Comparison of ENCODE assay signal across 8 cellular contexts in the genomic region with DNA sequence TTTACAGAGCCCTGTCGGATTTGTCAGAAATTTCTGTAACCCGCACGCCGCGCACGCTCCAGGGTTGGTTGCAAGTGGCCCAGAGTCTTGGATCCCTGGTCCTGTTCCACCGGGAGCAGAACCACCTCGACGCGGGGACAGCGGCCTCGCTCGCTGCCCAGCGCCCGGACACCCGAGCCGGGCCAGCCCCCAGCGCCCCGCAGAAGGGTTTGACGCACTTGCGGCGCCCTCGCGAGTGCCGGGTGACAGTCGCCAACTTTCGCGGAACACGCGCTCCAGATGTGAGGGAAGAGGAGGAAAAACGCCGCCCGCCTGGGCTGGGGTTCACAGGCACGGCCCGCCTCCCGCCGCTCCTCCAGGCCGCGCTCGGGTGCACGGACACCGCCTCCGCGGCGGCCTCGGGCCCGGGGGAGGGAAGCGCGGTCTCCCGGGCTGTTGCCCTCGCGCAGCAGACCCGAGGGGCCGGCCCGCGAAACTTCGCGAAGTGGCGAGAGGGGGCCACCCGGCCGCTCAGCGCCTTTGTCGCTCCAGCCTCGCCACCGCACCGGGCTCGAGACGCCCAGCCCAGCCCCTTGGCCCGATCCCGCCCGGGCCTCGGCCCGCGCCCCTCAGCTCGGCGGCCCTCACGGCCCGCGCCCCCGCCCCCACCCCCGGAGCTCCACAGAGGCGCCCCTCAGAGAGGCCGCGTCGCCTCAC. TPM values are rescaled to one million over a fixed set of nuclear protein-coding genes. Genes with fewer than 3 reads are reported as not detected.
DNase-seq lines count a peak whose midpoint lies in the region; ATAC-seq, FAIRE-seq and TF ChIP-seq lines count a peak whose summit lies in the region.

No MANE protein-coding gene starts in this region.

- POLR2A ChIA-PET in activated CD4-positive, alpha-beta T cell treated with anti-CD3 and anti-CD28 coated beads, Interleukin-2, amount 10 ng/mL, durations not matched to agents 7 days and 5 days (lab: Charles Lee) = no interaction called here
- POLR2A ChIA-PET in H1 (lab: Charles Lee; ENCODE audit: partially characterized antibody) = interaction anchor here (0.9 to 1.1 kb wide), 2 partner anchors 42 to 255 kb away, joined by 4 read pairs; no protein-coding TSS in a partner anchor

- H3K23me2 ChIP-seq in H1 (ENCODE audit: low read depth, low read length) = peaks cover 3% of the 10 kb centered on the region; the same call in 1 of the 2 replicates

- H3K4ac ChIP-seq in H1 (replicated peaks; ENCODE audit: insufficient read length, low read depth, low read length) (no peak overlapping the region), mesendoderm (ENCODE audit: low read depth, low read length) (peak overlapping the region; percentile 74)

- H3K79me2 ChIP-seq in H1 (ENCODE audit: control insufficient read depth in 1 of 2, insufficient read depth in 2 of 2, low read length in 2 of 2) = peaks cover 6 to 38% of the 10 kb centered on the region in 2 experiments
- peaks cover 24% of the 10 kb centered on the region for H3K79me2 ChIP-seq in mesendoderm (ENCODE audit: control insufficient read depth, insufficient read depth, low read length)

- no peak overlapping the region for H3K23ac ChIP-seq in H1 (ENCODE audit: insufficient read length)
- H3K23ac ChIP-seq in mesendoderm (ENCODE audit: low read length) = peak overlapping the region; percentile 80

- H3K4me3 Mint-ChIP-seq in activated CD4-positive, alpha-beta T cell treated with anti-CD3 and anti-CD28 coated beads, Interleukin-2, amount 10 ng/mL, durations not matched to agents 7 days and 5 days = peak overlapping the region; percentile 81

- TF ChIP-seq POLR2A in H1 (IDR thresholded peaks at IDR 0.05; ENCODE audit: control extremely low read depth in 1 of 2, low read depth in 2 of 2, low read length in 2 of 2) = no peak

- peak overlapping the region; percentile 53 to 85 (median 60) for H3K4me3 ChIP-seq in H1 (ENCODE audit: extremely low read depth in 1 of 4, insufficient read depth in 2 of 4, low read depth in 3 of 4, low read length in 4 of 4)
- H3K4me3 ChIP-seq in mesendoderm (ENCODE audit: low read length) = peak overlapping the region; percentile 56

- H4K5ac ChIP-seq in H1 (ENCODE audit: insufficient read length, low read depth, low read length) = peak overlapping the region; percentile 82
- H4K5ac ChIP-seq in mesendoderm (ENCODE audit: low read length) = no peak overlapping the region

- H3K27me3 ChIP-seq in H1 (replicated peaks in 1 of 4; ENCODE audit: control insufficient read depth in 3 of 4, extremely low read depth in 1 of 4, insufficient read depth in 3 of 4, low read length in 3 of 4) (no peaks in the 10 kb centered on the region), mesendoderm (ENCODE audit: insufficient read depth, low read length, poor library complexity) (no peaks in the 10 kb centered on the region)

- peaks cover 19% of the 10 kb centered on the region for H3K36me3 Mint-ChIP-seq in activated CD4-positive, alpha-beta T cell treated with anti-CD3 and anti-CD28 coated beads, Interleukin-2, amount 10 ng/mL, durations not matched to agents 7 days and 5 days (ENCODE audit: low read depth)

- FAIRE-seq in H1 (lab: Jason Lieb, UNC) = no peak

- H3K14ac ChIP-seq in H1 (ENCODE audit: insufficient read length) = no peak overlapping the region

- ATAC-seq in HG03565 (IDR thresholded peaks at IDR 0.05; ENCODE audit: unreplicated experiment) = peak; percentile 22

- H2BK120ac ChIP-seq in H1 (replicated peaks; ENCODE audit: low read depth, low read length) = no peak overlapping the region
- no peak overlapping the region for H2BK120ac ChIP-seq in mesendoderm (ENCODE audit: low read depth, low read length)

- H3K4me1 ChIP-seq in H1 (replicated peaks in 1 of 4; ENCODE audit: control insufficient read depth in 3 of 4, insufficient read depth in 4 of 4, low read length in 3 of 4) = no peaks in the 10 kb centered on the region
- peaks cover 8% of the 10 kb centered on the region for H3K4me1 ChIP-seq in mesendoderm (ENCODE audit: control insufficient read depth, low read depth, low read length)

- H3K56ac ChIP-seq in H1 (replicated peaks; ENCODE audit: insufficient read length, low read depth, low read length) = no peak overlapping the region
- H3K56ac ChIP-seq in mesendoderm (ENCODE audit: low read length) = peak overlapping the region; percentile 96

- no peaks in the 10 kb centered on the region for H3K9me3 Mint-ChIP-seq in activated CD4-positive, alpha-beta T cell treated with anti-CD3 and anti-CD28 coated beads, Interleukin-2, amount 10 ng/mL, durations not matched to agents 7 days and 5 days

- no peak for TF ChIP-seq RAD21 in H1 (IDR thresholded peaks at IDR 0.05 in 1 of 2, conservative IDR thresholded peaks at IDR 0.05 in 1 of 2; ENCODE audit: low read depth in 2 of 2, low read length in 2 of 2)

- TF ChIP-seq CTCF in GM20000 (IDR thresholded peaks at IDR 0.05; ENCODE audit: extremely low read depth, missing control alignments) (no peak), H1 (IDR thresholded peaks at IDR 0.05; ENCODE audit: control extremely low read depth in 1 of 3, insufficient read depth in 1 of 3, low read depth in 1 of 3, low read length in 3 of 3) (no peak)

- peak overlapping the region; percentile 90 for H3K27ac Mint-ChIP-seq in activated CD4-positive, alpha-beta T cell treated with anti-CD3 and anti-CD28 coated beads, Interleukin-2, amount 10 ng/mL, durations not matched to agents 7 days and 5 days

- H3K18ac ChIP-seq in H1 (ENCODE audit: extremely low read depth, low read length) = peak overlapping the region; percentile 60; the same call in 1 of the 2 replicates
- H3K18ac ChIP-seq in mesendoderm (ENCODE audit: low read length) = peak overlapping the region; percentile 35

- H4K8ac ChIP-seq in H1 (ENCODE audit: extremely low read depth, insufficient read depth, low read length) (no peak overlapping the region; the same call in 1 of the 2 replicates), mesendoderm (ENCODE audit: low read depth, low read length) (no peak overlapping the region)

- H3K9me3 ChIP-seq in H1 (ENCODE audit: insufficient read depth in 2 of 2, low read depth in 1 of 2, low read length in 1 of 2) = no peaks in the 10 kb centered on the region

- no peak overlapping the region for H4K91ac ChIP-seq in H1 (replicated peaks; ENCODE audit: insufficient read length, low read length)

- H3K36me3 ChIP-seq in H1 (ENCODE audit: control insufficient read depth in 2 of 4, insufficient read depth in 4 of 4, low read length in 3 of 4) (peaks cover 0 to 6% (median 1%) of the 10 kb centered on the region in 4 experiments; a peak in 2 of 8 replicates), mesendoderm (ENCODE audit: control insufficient read depth, insufficient read depth, low read length) (no peaks in the 10 kb centered on the region)

- H2BK15ac ChIP-seq in H1 (ENCODE audit: low read length) (no peak overlapping the region), mesendoderm (replicated peaks; ENCODE audit: low read depth) (no peak overlapping the region)

- H2AK5ac ChIP-seq in H1 (ENCODE audit: low read depth, low read length) = no peak overlapping the region
- no peak overlapping the region for H2AK5ac ChIP-seq in mesendoderm (ENCODE audit: low read length)

- in situ Hi-C loops in Caki2 (cut with HindIII; ENCODE audit: low pct_unique_long_range_greater_than_20kb, low sequenced_read_pairs) = no loop called here

- H3K27ac ChIP-seq in H1 (ENCODE audit: low read depth, low read length) (no peak overlapping the region), mesendoderm (ENCODE audit: low read depth, low read length) (peak overlapping the region; percentile 47)

- H4K20me1 ChIP-seq in H1 (replicated peaks in 1 of 2; ENCODE audit: control insufficient read depth in 1 of 2, insufficient read depth in 2 of 2, low read length in 2 of 2) = peaks cover 0 to 1% of the 10 kb centered on the region in 2 experiments

- H2BK12ac ChIP-seq in H1 (ENCODE audit: low read depth, low read length) = no peak overlapping the region

- no peak overlapping the region for H2AFZ ChIP-seq in H1 (ENCODE audit: low read length)

- no peaks in the 10 kb centered on the region for H3K27me3 Mint-ChIP-seq in activated CD4-positive, alpha-beta T cell treated with anti-CD3 and anti-CD28 coated beads, Interleukin-2, amount 10 ng/mL, durations not matched to agents 7 days and 5 days

- H3K79me1 ChIP-seq in H1 (ENCODE audit: low read depth, low read length) (peaks cover 3% of the 10 kb centered on the region), mesendoderm (ENCODE audit: low read length) (peaks cover 9% of the 10 kb centered on the region)

- no peak for TF ChIP-seq EP300 in H1 (IDR thresholded peaks at IDR 0.05; ENCODE audit: borderline replicate concordance in 1 of 2, low read depth in 2 of 2, low read length in 2 of 2)

- H3K4me1 Mint-ChIP-seq in activated CD4-positive, alpha-beta T cell treated with anti-CD3 and anti-CD28 coated beads, Interleukin-2, amount 10 ng/mL, durations not matched to agents 7 days and 5 days = peaks cover 43% of the 10 kb centered on the region

- CTCF ChIA-PET in activated CD4-positive, alpha-beta T cell treated with anti-CD3 and anti-CD28 coated beads, Interleukin-2, amount 10 ng/mL, durations not matched to agents 7 days and 5 days (lab: Charles Lee) = interaction anchor here (0.6 to 1.8 kb wide), 18 partner anchors 9 to 364 kb away, joined by 3 to 14 read pairs (median 4); no protein-coding TSS in a partner anchor
- CTCF ChIA-PET in H1 (lab: Charles Lee; ENCODE audit: partially characterized antibody) = interaction anchor here (0.6 to 2.1 kb wide), 24 partner anchors 7 to 601 kb away, joined by 3 to 18 read pairs (median 4); no protein-coding TSS in a partner anchor

- no peak overlapping the region for H2BK5ac ChIP-seq in H1 (ENCODE audit: low read depth, low read length)
- H2BK5ac ChIP-seq in mesendoderm (ENCODE audit: low read length) = no peak overlapping the region

- H3K9ac ChIP-seq in H1 (replicated peaks in 1 of 4; ENCODE audit: extremely low read depth in 1 of 4, low read depth in 3 of 4, low read length in 3 of 4) (peak overlapping the region in 3 of 4 experiments; percentile 66 to 72 (median 68); a peak in 5 of 7 replicates), mesendoderm (ENCODE audit: low read length) (peak overlapping the region; percentile 80)

- H3K4me2 ChIP-seq in H1 (ENCODE audit: insufficient read depth in 1 of 2, low read depth in 2 of 2, low read length in 2 of 2) = peak overlapping the region; percentile 56 to 79
- H3K4me2 ChIP-seq in mesendoderm (ENCODE audit: low read length) = peak overlapping the region; percentile 57

- DNase-seq in Caki2 (ENCODE audit: low read depth) (peak; percentile 55), GM20000 (ENCODE audit: low spot score) (peak; percentile 76), H1 (ENCODE audit: low read depth in 1 of 2, low spot score in 2 of 2) (peak in 1 of 2 experiments; percentile 65), mesendoderm (peak; percentile 29), epidermal melanocyte (ENCODE audit: insufficient read length, low spot score) (no peak)
- peak; percentile 38 for DNase-seq in activated CD4-positive, alpha-beta T cell treated with anti-CD3 and anti-CD28 coated beads, Interleukin-2, amount 10 ng/mL, durations not matched to agents 7 days and 5 days
- DNase-seq in stimulated activated CD8-positive, alpha-beta memory T cell treated with anti-CD3 and anti-CD28 coated beads, Interleukin-4, amount 100 ng/mL, for 24 hours (ENCODE audit: low read depth) = peak; percentile 15

- H2BK20ac ChIP-seq in H1 (ENCODE audit: low read length) = no peak overlapping the region

- 3% methylated on average over 30 of the region's 85 CpGs; no CpG with 5 or more reads in 1 of the 2 experiments for WGBS in H1 (ENCODE audit: extremely low coverage in 1 of 2, insufficient coverage in 1 of 2, insufficient read length in 1 of 2, insufficient replicate concordance in 2 of 2, low coverage in 1 of 2, low lambda C conversion rate in 2 of 2, missing lambda C conversion rate in 1 of 2), 2 experiments
- WGBS in mesendoderm (ENCODE audit: extremely low coverage, insufficient coverage, low lambda C conversion rate) = no CpG with 5 or more reads among the region's 85 CpGs

RNA-seq across cellular contexts. Expression of a gene that starts 0.5 kb away (rescaled TPM):
- 26.8 and 29.0 TPM in 2 replicates for total RNA-seq in Caki2 (2014; rRNA removed; shearing (Covaris generic); ENCODE audit: low replicate concordance)
- 10 to 100 TPM; 37.1 to 41.5 TPM for total RNA-seq in activated CD4-positive, alpha-beta T cell treated with anti-CD3 and anti-CD28 coated beads, Interleukin-2, amount 10 ng/mL, durations not matched to agents 7 days and 5 days
- 29.6 and 31.4 TPM in 2 replicates for total RNA-seq in H1 (2021; fragmentation: NEBNext Ultra II Directional; extraction: Animal tissue kit (Norgen Biotek cat#: 25700))
- polyA plus RNA-seq in H1 (2011; rRNA removed) = 10.8 and 11.8 TPM in 2 replicates
- 15.5 TPM for polyA plus RNA-seq in H1 (2011; cell fraction: cytosol; rRNA removed)
- polyA plus RNA-seq in H1 (2011; cell fraction: nucleus; rRNA removed) = 18.1 TPM
- 16.0 to 18.0 TPM (median 16.4 TPM) in 4 replicates for polyA plus RNA-seq in H1 (2012, experiment 1 of 2)
- 7.4 TPM for polyA plus RNA-seq in H1 (2012, experiment 2 of 2)
- polyA plus RNA-seq in H1 (2013, experiment 1 of 2) = 16.1 TPM
- polyA plus RNA-seq in H1 (2013, experiment 2 of 2) = 15.9 TPM
- 26.6 and 33.7 TPM in 2 replicates for polyA minus RNA-seq in H1 (2011; rRNA and poly(A)+ RNA removed)
- 22.0 TPM for polyA minus RNA-seq in H1 (2011; cell fraction: cytosol; rRNA and poly(A)+ RNA removed)
- 40.5 TPM for polyA minus RNA-seq in H1 (2011; cell fraction: nucleus; rRNA and poly(A)+ RNA removed)
- 22.3 TPM for polyA plus RNA-seq in mesendoderm (2013, experiment 1 of 2)
- polyA plus RNA-seq in mesendoderm (2013, experiment 2 of 2) = 22.6 TPM
